In genomic region chr14:103819503-103820307, GRCh38 we compare ENCODE assay signal across 9 cellular contexts. TPM values are rescaled to one million over a fixed set of nuclear protein-coding genes. Genes with fewer than 3 reads are reported as not detected.
DNase-seq lines count a peak whose midpoint lies in the region; ATAC-seq and TF ChIP-seq lines count a peak whose summit lies in the region.
"Had no signal": no experiment of that assay in that cellular context is flagged by ENCODE, and none has a peak within 500 bp of the region (broad histone marks: within the 10 kb centered on the region; RNA-seq: fewer than 3 reads in every experiment).

No MANE protein-coding gene starts in this region.

- peak; percentile 20 for DNase-seq in AG10803 (ENCODE audit: low read depth)
- peak; percentile 48 for DNase-seq in NCI-H1092 (lab: John Stamatoyannopoulos, UW)
- DNase-seq in left lung = peak in 1 of 2 donors; percentile 55
- no peak for DNase-seq in amygdala (lab: John Stamatoyannopoulos, UW)
- DNase-seq in T1000 (lab: John Stamatoyannopoulos, UW) = no peak

- H3K36me3 Mint-ChIP-seq in brain = peaks cover 3% of the 10 kb centered on the region

- peak; percentile 95 for ATAC-seq in left lung
- no peak for ATAC-seq in GM18502 (IDR thresholded peaks at IDR 0.05; ENCODE audit: poor library complexity, unreplicated experiment)
- no peak for ATAC-seq in HG03442 (IDR thresholded peaks at IDR 0.05; ENCODE audit: unreplicated experiment)

- intact Hi-C loops in left lung (cut with DNase I) = no loop called here

- peak overlapping the region in 1 of 2 donors; percentile 41 for H3K27ac ChIP-seq in left lung

- peaks cover 3% of the 10 kb centered on the region for H3K27me3 Mint-ChIP-seq in brain

- H3K27me3 ChIP-seq in left lung = peaks cover 0 to 15% of the 10 kb centered on the region in 2 donors

- H3K9me3 ChIP-seq in left lung = no peaks in the 10 kb centered on the region

- peaks cover 6 to 12% of the 10 kb centered on the region in 2 donors for H3K4me1 ChIP-seq in left lung

- H3K4me3 ChIP-seq in AG10803 (ENCODE audit: low read length) = no peak overlapping the region
- no peak overlapping the region for H3K4me3 ChIP-seq in left lung
- H3K4me3 ChIP-seq: skin epidermis had no signal

- no peaks in the 10 kb centered on the region for H3K36me3 ChIP-seq in left lung

- TF ChIP-seq CTCF in AG10803 (conservative IDR thresholded peaks at IDR 0.05; ENCODE audit: low read length) = no peak
- TF ChIP-seq CTCF in brain (conservative IDR thresholded peaks at IDR 0.05) = no peak
- no peak for TF ChIP-seq CTCF in left lung (IDR thresholded peaks at IDR 0.05)

- H3K4me1 Mint-ChIP-seq in brain = peaks cover 18% of the 10 kb centered on the region

- H3K4me3 Mint-ChIP-seq in brain = peak overlapping the region in 2 of 5 experiments; percentile 11 to 32

- peak overlapping the region in 3 of 5 experiments; percentile 1 to 81 (median 54) for H3K27ac Mint-ChIP-seq in brain

- peaks cover 0 to 3% (median 0%) of the 10 kb centered on the region in 5 experiments for H3K9me3 Mint-ChIP-seq in brain

RNA-seq across cellular contexts. Expression of gene PPP1R13B, which starts 27.7 kb away (rescaled TPM):
- 22.2 TPM for polyA plus RNA-seq in brain (ENCODE audit: insufficient read depth, low read depth, low replicate concordance)
- 10 to 100 TPM; 48.0 to 57.8 TPM for total RNA-seq in left lung

Comparison
In these comparisons a context has a peak if more than half of its experiments do, and no peak if none do; other contexts are left out.
1. DNase-seq: peak in AG10803 (single experiment) and NCI-H1092 (single experiment); none in amygdala (0 of 56) and T1000 (single experiment).